ENCODE assay signal across 2 cellular contexts in the genomic region with DNA sequence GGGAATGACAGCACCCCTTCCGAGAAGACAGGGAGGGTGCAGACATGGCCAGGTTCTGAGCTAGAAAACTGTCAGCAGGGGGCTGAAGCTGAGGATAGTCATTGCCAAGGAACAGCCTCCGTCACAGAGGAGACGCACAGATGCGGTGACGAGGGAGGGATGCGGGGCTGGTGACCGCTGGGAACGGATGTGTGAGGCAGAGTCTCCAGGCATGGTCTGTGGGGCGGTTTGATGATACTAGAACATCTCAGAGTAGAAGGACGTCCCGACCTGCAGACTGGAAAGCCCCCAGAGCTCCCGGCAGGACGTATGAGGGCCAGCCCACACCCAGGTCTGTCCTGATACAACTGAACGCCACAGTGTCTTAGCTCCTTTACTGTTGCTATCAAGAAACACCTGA.
TF ChIP-seq lines count a peak whose summit lies in the region.

No MANE protein-coding gene starts in this region.

TF ChIP-seq in HCT116, 20 proteins besides CTCF, POLR2A, EP300 and RAD21:
- TF ChIP-seq CEBPB (IDR thresholded peaks at IDR 0.05; ENCODE audit: low read depth) (no peak), POLR2AphosphoS5 (IDR thresholded peaks at IDR 0.05; ENCODE audit: low read depth, low read length) (no peak), TCF7L2 (IDR thresholded peaks at IDR 0.05; ENCODE audit: borderline replicate concordance, extremely low read depth, insufficient read depth, insufficient read length) (no peak), EGR1 (IDR thresholded peaks at IDR 0.05; ENCODE audit: low read depth) (no peak), ZNF274 (IDR thresholded peaks at IDR 0.05; ENCODE audit: low read depth, low read length) (no peak), JUND (IDR thresholded peaks at IDR 0.05) (no peak), CBX3 (IDR thresholded peaks at IDR 0.05; ENCODE audit: low read depth) (no peak), YY1 (IDR thresholded peaks at IDR 0.05; ENCODE audit: extremely low read depth, insufficient replicate concordance, low read depth, low read length) (no peak), SRF (IDR thresholded peaks at IDR 0.05; ENCODE audit: low read depth) (no peak), SIN3A (IDR thresholded peaks at IDR 0.05; ENCODE audit: low read depth) (no peak), EZH2phosphoT487 (IDR thresholded peaks at IDR 0.05; ENCODE audit: borderline replicate concordance) (no peak), EZH2 (IDR thresholded peaks at IDR 0.05) (no peak), ZFX (IDR thresholded peaks at IDR 0.05) (no peak), FOSL1 (IDR thresholded peaks at IDR 0.05; ENCODE audit: low read depth) (no peak), SP1 (IDR thresholded peaks at IDR 0.05; ENCODE audit: low read depth) (no peak), ELF1 (IDR thresholded peaks at IDR 0.05; ENCODE audit: borderline replicate concordance, low read depth) (no peak)
- TF ChIP-seq, protein P1, sequence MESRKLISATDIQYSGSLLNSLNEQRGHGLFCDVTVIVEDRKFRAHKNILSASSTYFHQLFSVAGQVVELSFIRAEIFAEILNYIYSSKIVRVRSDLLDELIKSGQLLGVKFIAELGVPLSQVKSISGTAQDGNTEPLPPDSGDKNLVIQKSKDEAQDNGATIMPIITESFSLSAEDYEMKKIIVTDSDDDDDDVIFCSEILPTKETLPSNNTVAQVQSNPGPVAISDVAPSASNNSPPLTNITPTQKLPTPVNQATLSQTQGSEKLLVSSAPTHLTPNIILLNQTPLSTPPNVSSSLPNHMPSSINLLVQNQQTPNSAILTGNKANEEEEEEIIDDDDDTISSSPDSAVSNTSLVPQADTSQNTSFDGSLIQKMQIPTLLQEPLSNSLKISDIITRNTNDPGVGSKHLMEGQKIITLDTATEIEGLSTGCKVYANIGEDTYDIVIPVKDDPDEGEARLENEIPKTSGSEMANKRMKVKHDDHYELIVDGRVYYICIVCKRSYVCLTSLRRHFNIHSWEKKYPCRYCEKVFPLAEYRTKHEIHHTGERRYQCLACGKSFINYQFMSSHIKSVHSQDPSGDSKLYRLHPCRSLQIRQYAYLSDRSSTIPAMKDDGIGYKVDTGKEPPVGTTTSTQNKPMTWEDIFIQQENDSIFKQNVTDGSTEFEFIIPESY (IDR thresholded peaks at IDR 0.05; ENCODE audit: extremely low read depth, insufficient replicate concordance, low read length) = no peak
- TF ChIP-seq, protein P2, sequence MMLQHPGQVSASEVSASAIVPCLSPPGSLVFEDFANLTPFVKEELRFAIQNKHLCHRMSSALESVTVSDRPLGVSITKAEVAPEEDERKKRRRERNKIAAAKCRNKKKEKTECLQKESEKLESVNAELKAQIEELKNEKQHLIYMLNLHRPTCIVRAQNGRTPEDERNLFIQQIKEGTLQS (IDR thresholded peaks at IDR 0.05) = no peak
- TF ChIP-seq, protein P3, sequence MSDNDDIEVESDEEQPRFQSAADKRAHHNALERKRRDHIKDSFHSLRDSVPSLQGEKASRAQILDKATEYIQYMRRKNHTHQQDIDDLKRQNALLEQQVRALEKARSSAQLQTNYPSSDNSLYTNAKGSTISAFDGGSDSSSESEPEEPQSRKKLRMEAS (IDR thresholded peaks at IDR 0.05) = no peak
- TF ChIP-seq, protein P4, sequence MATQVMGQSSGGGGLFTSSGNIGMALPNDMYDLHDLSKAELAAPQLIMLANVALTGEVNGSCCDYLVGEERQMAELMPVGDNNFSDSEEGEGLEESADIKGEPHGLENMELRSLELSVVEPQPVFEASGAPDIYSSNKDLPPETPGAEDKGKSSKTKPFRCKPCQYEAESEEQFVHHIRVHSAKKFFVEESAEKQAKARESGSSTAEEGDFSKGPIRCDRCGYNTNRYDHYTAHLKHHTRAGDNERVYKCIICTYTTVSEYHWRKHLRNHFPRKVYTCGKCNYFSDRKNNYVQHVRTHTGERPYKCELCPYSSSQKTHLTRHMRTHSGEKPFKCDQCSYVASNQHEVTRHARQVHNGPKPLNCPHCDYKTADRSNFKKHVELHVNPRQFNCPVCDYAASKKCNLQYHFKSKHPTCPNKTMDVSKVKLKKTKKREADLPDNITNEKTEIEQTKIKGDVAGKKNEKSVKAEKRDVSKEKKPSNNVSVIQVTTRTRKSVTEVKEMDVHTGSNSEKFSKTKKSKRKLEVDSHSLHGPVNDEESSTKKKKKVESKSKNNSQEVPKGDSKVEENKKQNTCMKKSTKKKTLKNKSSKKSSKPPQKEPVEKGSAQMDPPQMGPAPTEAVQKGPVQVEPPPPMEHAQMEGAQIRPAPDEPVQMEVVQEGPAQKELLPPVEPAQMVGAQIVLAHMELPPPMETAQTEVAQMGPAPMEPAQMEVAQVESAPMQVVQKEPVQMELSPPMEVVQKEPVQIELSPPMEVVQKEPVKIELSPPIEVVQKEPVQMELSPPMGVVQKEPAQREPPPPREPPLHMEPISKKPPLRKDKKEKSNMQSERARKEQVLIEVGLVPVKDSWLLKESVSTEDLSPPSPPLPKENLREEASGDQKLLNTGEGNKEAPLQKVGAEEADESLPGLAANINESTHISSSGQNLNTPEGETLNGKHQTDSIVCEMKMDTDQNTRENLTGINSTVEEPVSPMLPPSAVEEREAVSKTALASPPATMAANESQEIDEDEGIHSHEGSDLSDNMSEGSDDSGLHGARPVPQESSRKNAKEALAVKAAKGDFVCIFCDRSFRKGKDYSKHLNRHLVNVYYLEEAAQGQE (IDR thresholded peaks at IDR 0.05; ENCODE audit: low read depth) = no peak
TF ChIP-seq in HCT116: peak in this region for 0.

TF ChIP-seq in K562, 482 proteins besides CTCF, POLR2A, EP300 and RAD21:
- TF ChIP-seq, protein P5, sequence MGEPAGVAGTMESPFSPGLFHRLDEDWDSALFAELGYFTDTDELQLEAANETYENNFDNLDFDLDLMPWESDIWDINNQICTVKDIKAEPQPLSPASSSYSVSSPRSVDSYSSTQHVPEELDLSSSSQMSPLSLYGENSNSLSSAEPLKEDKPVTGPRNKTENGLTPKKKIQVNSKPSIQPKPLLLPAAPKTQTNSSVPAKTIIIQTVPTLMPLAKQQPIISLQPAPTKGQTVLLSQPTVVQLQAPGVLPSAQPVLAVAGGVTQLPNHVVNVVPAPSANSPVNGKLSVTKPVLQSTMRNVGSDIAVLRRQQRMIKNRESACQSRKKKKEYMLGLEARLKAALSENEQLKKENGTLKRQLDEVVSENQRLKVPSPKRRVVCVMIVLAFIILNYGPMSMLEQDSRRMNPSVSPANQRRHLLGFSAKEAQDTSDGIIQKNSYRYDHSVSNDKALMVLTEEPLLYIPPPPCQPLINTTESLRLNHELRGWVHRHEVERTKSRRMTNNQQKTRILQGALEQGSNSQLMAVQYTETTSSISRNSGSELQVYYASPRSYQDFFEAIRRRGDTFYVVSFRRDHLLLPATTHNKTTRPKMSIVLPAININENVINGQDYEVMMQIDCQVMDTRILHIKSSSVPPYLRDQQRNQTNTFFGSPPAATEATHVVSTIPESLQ (CRISPR knock-in tag; IDR thresholded peaks at IDR 0.05) = no peak
- no peak for TF ChIP-seq TFAM (CRISPR knock-in tag; conservative IDR thresholded peaks at IDR 0.05)
- TF ChIP-seq, protein P6, sequence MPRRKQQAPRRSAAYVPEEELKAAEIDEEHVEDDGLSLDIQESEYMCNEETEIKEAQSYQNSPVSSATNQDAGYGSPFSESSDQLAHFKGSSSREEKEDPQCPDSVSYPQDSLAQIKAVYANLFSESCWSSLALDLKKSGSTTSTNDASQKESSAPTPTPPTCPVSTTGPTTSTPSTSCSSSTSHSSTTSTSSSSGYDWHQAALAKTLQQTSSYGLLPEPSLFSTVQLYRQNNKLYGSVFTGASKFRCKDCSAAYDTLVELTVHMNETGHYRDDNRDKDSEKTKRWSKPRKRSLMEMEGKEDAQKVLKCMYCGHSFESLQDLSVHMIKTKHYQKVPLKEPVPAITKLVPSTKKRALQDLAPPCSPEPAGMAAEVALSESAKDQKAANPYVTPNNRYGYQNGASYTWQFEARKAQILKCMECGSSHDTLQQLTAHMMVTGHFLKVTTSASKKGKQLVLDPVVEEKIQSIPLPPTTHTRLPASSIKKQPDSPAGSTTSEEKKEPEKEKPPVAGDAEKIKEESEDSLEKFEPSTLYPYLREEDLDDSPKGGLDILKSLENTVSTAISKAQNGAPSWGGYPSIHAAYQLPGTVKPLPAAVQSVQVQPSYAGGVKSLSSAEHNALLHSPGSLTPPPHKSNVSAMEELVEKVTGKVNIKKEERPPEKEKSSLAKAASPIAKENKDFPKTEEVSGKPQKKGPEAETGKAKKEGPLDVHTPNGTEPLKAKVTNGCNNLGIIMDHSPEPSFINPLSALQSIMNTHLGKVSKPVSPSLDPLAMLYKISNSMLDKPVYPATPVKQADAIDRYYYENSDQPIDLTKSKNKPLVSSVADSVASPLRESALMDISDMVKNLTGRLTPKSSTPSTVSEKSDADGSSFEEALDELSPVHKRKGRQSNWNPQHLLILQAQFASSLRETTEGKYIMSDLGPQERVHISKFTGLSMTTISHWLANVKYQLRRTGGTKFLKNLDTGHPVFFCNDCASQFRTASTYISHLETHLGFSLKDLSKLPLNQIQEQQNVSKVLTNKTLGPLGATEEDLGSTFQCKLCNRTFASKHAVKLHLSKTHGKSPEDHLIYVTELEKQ (CRISPR knock-in tag; IDR thresholded peaks at IDR 0.05) = no peak
- TF ChIP-seq, protein P7, sequence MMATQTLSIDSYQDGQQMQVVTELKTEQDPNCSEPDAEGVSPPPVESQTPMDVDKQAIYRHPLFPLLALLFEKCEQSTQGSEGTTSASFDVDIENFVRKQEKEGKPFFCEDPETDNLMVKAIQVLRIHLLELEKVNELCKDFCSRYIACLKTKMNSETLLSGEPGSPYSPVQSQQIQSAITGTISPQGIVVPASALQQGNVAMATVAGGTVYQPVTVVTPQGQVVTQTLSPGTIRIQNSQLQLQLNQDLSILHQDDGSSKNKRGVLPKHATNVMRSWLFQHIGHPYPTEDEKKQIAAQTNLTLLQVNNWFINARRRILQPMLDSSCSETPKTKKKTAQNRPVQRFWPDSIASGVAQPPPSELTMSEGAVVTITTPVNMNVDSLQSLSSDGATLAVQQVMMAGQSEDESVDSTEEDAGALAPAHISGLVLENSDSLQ (IDR thresholded peaks at IDR 0.05) = no peak
- TF ChIP-seq, protein P8, sequence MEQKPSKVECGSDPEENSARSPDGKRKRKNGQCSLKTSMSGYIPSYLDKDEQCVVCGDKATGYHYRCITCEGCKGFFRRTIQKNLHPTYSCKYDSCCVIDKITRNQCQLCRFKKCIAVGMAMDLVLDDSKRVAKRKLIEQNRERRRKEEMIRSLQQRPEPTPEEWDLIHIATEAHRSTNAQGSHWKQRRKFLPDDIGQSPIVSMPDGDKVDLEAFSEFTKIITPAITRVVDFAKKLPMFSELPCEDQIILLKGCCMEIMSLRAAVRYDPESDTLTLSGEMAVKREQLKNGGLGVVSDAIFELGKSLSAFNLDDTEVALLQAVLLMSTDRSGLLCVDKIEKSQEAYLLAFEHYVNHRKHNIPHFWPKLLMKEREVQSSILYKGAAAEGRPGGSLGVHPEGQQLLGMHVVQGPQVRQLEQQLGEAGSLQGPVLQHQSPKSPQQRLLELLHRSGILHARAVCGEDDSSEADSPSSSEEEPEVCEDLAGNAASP (IDR thresholded peaks at IDR 0.05) = no peak
- TF ChIP-seq ZBTB17 (CRISPR knock-in tag; IDR thresholded peaks at IDR 0.05) = no peak
- no peak for TF ChIP-seq SIN3A (IDR thresholded peaks at IDR 0.05; ENCODE audit: borderline replicate concordance in 2 of 2, control insufficient read depth in 1 of 2, low read depth in 2 of 2, low read length in 2 of 2)
- TF ChIP-seq SPI1 (IDR thresholded peaks at IDR 0.05; ENCODE audit: borderline replicate concordance, low read depth, low read length) = no peak
- no peak for TF ChIP-seq EZH2 (IDR thresholded peaks at IDR 0.05; ENCODE audit: borderline replicate concordance, low read depth, low read length)
- TF ChIP-seq, protein P9, sequence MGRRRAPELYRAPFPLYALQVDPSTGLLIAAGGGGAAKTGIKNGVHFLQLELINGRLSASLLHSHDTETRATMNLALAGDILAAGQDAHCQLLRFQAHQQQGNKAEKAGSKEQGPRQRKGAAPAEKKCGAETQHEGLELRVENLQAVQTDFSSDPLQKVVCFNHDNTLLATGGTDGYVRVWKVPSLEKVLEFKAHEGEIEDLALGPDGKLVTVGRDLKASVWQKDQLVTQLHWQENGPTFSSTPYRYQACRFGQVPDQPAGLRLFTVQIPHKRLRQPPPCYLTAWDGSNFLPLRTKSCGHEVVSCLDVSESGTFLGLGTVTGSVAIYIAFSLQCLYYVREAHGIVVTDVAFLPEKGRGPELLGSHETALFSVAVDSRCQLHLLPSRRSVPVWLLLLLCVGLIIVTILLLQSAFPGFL (CRISPR knock-in tag; IDR thresholded peaks at IDR 0.05) = no peak
- no peak for TF ChIP-seq IFI16 (CRISPR knock-in tag; IDR thresholded peaks at IDR 0.05)
- no peak for TF ChIP-seq ZEB2 (IDR thresholded peaks at IDR 0.05)
- TF ChIP-seq, protein P10, sequence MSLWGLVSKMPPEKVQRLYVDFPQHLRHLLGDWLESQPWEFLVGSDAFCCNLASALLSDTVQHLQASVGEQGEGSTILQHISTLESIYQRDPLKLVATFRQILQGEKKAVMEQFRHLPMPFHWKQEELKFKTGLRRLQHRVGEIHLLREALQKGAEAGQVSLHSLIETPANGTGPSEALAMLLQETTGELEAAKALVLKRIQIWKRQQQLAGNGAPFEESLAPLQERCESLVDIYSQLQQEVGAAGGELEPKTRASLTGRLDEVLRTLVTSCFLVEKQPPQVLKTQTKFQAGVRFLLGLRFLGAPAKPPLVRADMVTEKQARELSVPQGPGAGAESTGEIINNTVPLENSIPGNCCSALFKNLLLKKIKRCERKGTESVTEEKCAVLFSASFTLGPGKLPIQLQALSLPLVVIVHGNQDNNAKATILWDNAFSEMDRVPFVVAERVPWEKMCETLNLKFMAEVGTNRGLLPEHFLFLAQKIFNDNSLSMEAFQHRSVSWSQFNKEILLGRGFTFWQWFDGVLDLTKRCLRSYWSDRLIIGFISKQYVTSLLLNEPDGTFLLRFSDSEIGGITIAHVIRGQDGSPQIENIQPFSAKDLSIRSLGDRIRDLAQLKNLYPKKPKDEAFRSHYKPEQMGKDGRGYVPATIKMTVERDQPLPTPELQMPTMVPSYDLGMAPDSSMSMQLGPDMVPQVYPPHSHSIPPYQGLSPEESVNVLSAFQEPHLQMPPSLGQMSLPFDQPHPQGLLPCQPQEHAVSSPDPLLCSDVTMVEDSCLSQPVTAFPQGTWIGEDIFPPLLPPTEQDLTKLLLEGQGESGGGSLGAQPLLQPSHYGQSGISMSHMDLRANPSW (CRISPR knock-in tag; IDR thresholded peaks at IDR 0.05) = no peak
- no peak for TF ChIP-seq ZNF197 (CRISPR knock-in tag; IDR thresholded peaks at IDR 0.05; ENCODE audit: low read depth)
